In genomic region chr11:16924826-16925494, GRCh38 we compare ENCODE assay signal across 9 cellular contexts.
DNase-seq lines count a peak whose midpoint lies in the region; ATAC-seq, FAIRE-seq and TF ChIP-seq lines count a peak whose summit lies in the region.
"Had no signal": no experiment of that assay in that cellular context is flagged by ENCODE, and none has a peak within 500 bp of the region (broad histone marks: within the 10 kb centered on the region; RNA-seq: fewer than 3 reads in every experiment).

No MANE protein-coding gene starts in this region.

- H3K4me2 ChIP-seq in keratinocyte (ENCODE audit: control insufficient read depth, extremely low read depth, insufficient read depth, low read depth, low read length), result peak overlapping the region; percentile 97

- no peak overlapping the region for H3K27ac ChIP-seq in keratinocyte (ENCODE audit: control insufficient read depth, insufficient read depth, low read length)

- peak; percentile 8 to 13 for ATAC-seq in stimulated activated naive B cell treated with anti-CD40 and anti-IgM and Interleukin-4, amounts not matched to agents 10 μg/mL and 1 μg/mL and 100 μg/mL, for 72 hours (replicated peaks)

- H3K9me1 ChIP-seq in keratinocyte (ENCODE audit: control insufficient read depth, extremely low read depth, insufficient read depth, low read length), result no peaks in the 10 kb centered on the region

- TF ChIP-seq CTCF in keratinocyte (optimal IDR thresholded peaks at IDR 0.05 in 1 of 3, IDR thresholded peaks at IDR 0.05 in 1 of 3, conservative IDR thresholded peaks at IDR 0.05 in 1 of 3; ENCODE audit: extremely low read depth in 1 of 3, insufficient read depth in 2 of 3, low read length in 3 of 3), result no peak

- H3K9me3 Mint-ChIP-seq in activated T-cell treated with anti-CD3 and anti-CD28 coated beads, Interleukin-2, amount 50 U/mL, for 24 hours, result no peaks in the 10 kb centered on the region
- H3K9me3 Mint-ChIP-seq in stimulated activated naive B cell treated with anti-CD40 and anti-IgM and Interleukin-4, amounts not matched to agents 10 μg/mL and 1 μg/mL and 100 μg/mL, for 72 hours, result no peaks in the 10 kb centered on the region
- H3K9me3 Mint-ChIP-seq in immature natural killer cell, result peaks cover 0 to 2% (median 0%) of the 10 kb centered on the region in 6 donors
- H3K9me3 Mint-ChIP-seq: activated naive CD4-positive, alpha-beta T cell treated with anti-CD3 and anti-CD28 coated beads, Interleukin-2, amount 50 U/mL, for 72 hours had no signal

- H3K4me1 ChIP-seq in keratinocyte (ENCODE audit: control insufficient read depth, extremely low read depth, insufficient read depth, low read length), result peaks cover 16% of the 10 kb centered on the region

- H3K27me3 ChIP-seq in keratinocyte (ENCODE audit: control insufficient read depth, extremely low read depth, insufficient read depth, low read length), result peaks cover 14% of the 10 kb centered on the region

- FAIRE-seq in keratinocyte (lab: Jason Lieb, UNC), result no peak

- no peaks in the 10 kb centered on the region for H3K36me3 ChIP-seq in keratinocyte (ENCODE audit: control insufficient read depth in 2 of 2, extremely low read depth in 1 of 2, insufficient read depth in 2 of 2, low read length in 2 of 2)

- no peaks in the 10 kb centered on the region for H3K79me2 ChIP-seq in keratinocyte (ENCODE audit: control insufficient read depth, insufficient read depth, low read length)

- peak overlapping the region; percentile 77 for H3K4me3 Mint-ChIP-seq in activated T-cell treated with anti-CD3 and anti-CD28 coated beads, Interleukin-2, amount 50 U/mL, for 24 hours
- peak overlapping the region; percentile 83 to 95 for H3K4me3 Mint-ChIP-seq in stimulated activated naive B cell treated with anti-CD40 and anti-IgM and Interleukin-4, amounts not matched to agents 10 μg/mL and 1 μg/mL and 100 μg/mL, for 72 hours
- H3K4me3 Mint-ChIP-seq in immature natural killer cell, result no peak overlapping the region

- H3K4me3 ChIP-seq in keratinocyte (ENCODE audit: control insufficient read depth in 2 of 3, extremely low read depth in 1 of 3, insufficient read depth in 2 of 3, low read depth in 1 of 3, low read length in 3 of 3), result peak overlapping the region; percentile 51 to 72 (median 66)

- no peaks in the 10 kb centered on the region for H3K36me3 Mint-ChIP-seq in activated T-cell treated with anti-CD3 and anti-CD28 coated beads, Interleukin-2, amount 50 U/mL, for 24 hours (ENCODE audit: low read depth)
- peaks cover 16 to 25% of the 10 kb centered on the region in 2 donors for H3K36me3 Mint-ChIP-seq in stimulated activated naive B cell treated with anti-CD40 and anti-IgM and Interleukin-4, amounts not matched to agents 10 μg/mL and 1 μg/mL and 100 μg/mL, for 72 hours
- no peaks in the 10 kb centered on the region for H3K36me3 Mint-ChIP-seq in immature natural killer cell
- H3K36me3 Mint-ChIP-seq: activated naive CD4-positive, alpha-beta T cell treated with anti-CD3 and anti-CD28 coated beads, Interleukin-2, amount 50 U/mL, for 72 hours had no signal

- peak overlapping the region; percentile 13 for H2AFZ ChIP-seq in keratinocyte (ENCODE audit: control insufficient read depth, low read length)

- H3K4me1 Mint-ChIP-seq in activated T-cell treated with anti-CD3 and anti-CD28 coated beads, Interleukin-2, amount 50 U/mL, for 24 hours (ENCODE audit: low read depth), result peaks cover 16% of the 10 kb centered on the region
- peaks cover 24 to 35% of the 10 kb centered on the region in 2 donors for H3K4me1 Mint-ChIP-seq in stimulated activated naive B cell treated with anti-CD40 and anti-IgM and Interleukin-4, amounts not matched to agents 10 μg/mL and 1 μg/mL and 100 μg/mL, for 72 hours
- H3K4me1 Mint-ChIP-seq in immature natural killer cell, result peaks cover 0 to 6% of the 10 kb centered on the region in 2 donors

- no peak overlapping the region for H3K27ac Mint-ChIP-seq in activated T-cell treated with anti-CD3 and anti-CD28 coated beads, Interleukin-2, amount 50 U/mL, for 24 hours
- H3K27ac Mint-ChIP-seq in stimulated activated naive B cell treated with anti-CD40 and anti-IgM and Interleukin-4, amounts not matched to agents 10 μg/mL and 1 μg/mL and 100 μg/mL, for 72 hours, result peak overlapping the region; percentile 94
- no peak overlapping the region for H3K27ac Mint-ChIP-seq in immature natural killer cell
- H3K27ac Mint-ChIP-seq: activated naive CD4-positive, alpha-beta T cell treated with anti-CD3 and anti-CD28 coated beads, Interleukin-2, amount 50 U/mL, for 72 hours had no signal

- in situ Hi-C loops in T47D (cut with HindIII; ENCODE audit: low pct_unique_long_range_greater_than_20kb, low sequenced_read_pairs), result no loop called here

- DNase-seq in activated T-cell treated with anti-CD3 and anti-CD28 coated beads, Interleukin-2, amount 50 U/mL, for 24 hours, result no peak
- DNase-seq in activated T-cell treated with anti-CD3 and anti-CD28 coated beads for 4 hours (no peak), HT1080 (ENCODE audit: low read depth) (peak; percentile 17), T47D (ENCODE audit: low read depth in 1 of 2, low spot score in 1 of 2) (peak; percentile 49 to 57), keratinocyte (ENCODE audit: low read depth, low spot score) (peak; percentile 63), NCI-H128 (lab: John Stamatoyannopoulos, UW; ENCODE audit: unreplicated experiment) (no peak), immature natural killer cell (no peak)
- DNase-seq in stimulated activated naive B cell treated with anti-CD40 and anti-IgM and Interleukin-4, amounts not matched to agents 10 μg/mL and 1 μg/mL and 100 μg/mL, for 72 hours, result no peak

- dilution Hi-C loops in keratinocyte (cut with MboI; ENCODE audit: extremely low pct_ligation_motif_present, low sequenced_read_pairs), result loop anchor here (25.0 kb wide), 1 partner anchor 113 kb away; no protein-coding TSS in a partner anchor

- peaks cover 68% of the 10 kb centered on the region for H3K27me3 Mint-ChIP-seq in activated T-cell treated with anti-CD3 and anti-CD28 coated beads, Interleukin-2, amount 50 U/mL, for 24 hours
- H3K27me3 Mint-ChIP-seq in stimulated activated naive B cell treated with anti-CD40 and anti-IgM and Interleukin-4, amounts not matched to agents 10 μg/mL and 1 μg/mL and 100 μg/mL, for 72 hours, result peaks cover 0 to 16% of the 10 kb centered on the region in 2 donors
- peaks cover 10 to 22% (median 16%) of the 10 kb centered on the region in 3 donors for H3K27me3 Mint-ChIP-seq in immature natural killer cell (ENCODE audit: low read depth in 3 of 3)

- H3K9ac ChIP-seq in keratinocyte (ENCODE audit: control insufficient read depth, extremely low read depth, insufficient read depth, low read length), result peak overlapping the region; percentile 54

- H4K20me1 ChIP-seq in keratinocyte (ENCODE audit: control insufficient read depth, extremely low read depth, insufficient read depth, low read length), result no peaks in the 10 kb centered on the region

- H3K9me3 ChIP-seq in keratinocyte (ENCODE audit: control insufficient read depth, low read depth, low read length), result no peaks in the 10 kb centered on the region

Comparison
In these comparisons a context has a peak if more than half of its experiments do, and no peak if none do; other contexts are left out.
1. DNase-seq: peak in HT1080 (single experiment), T47D (2 of 2) and keratinocyte (single experiment); none in activated T-cell treated with anti-CD3 and anti-CD28 coated beads, Interleukin-2, amount 50 U/mL, for 24 hours (single experiment), activated T-cell treated with anti-CD3 and anti-CD28 coated beads for 4 hours (single experiment), stimulated activated naive B cell treated with anti-CD40 and anti-IgM and Interleukin-4, amounts not matched to agents 10 μg/mL and 1 μg/mL and 100 μg/mL, for 72 hours (single experiment), NCI-H128 (single experiment) and immature natural killer cell (0 of 3).
2. H3K4me3 Mint-ChIP-seq: peak in activated T-cell treated with anti-CD3 and anti-CD28 coated beads, Interleukin-2, amount 50 U/mL, for 24 hours (single experiment) and stimulated activated naive B cell treated with anti-CD40 and anti-IgM and Interleukin-4, amounts not matched to agents 10 μg/mL and 1 μg/mL and 100 μg/mL, for 72 hours (2 of 2); none in immature natural killer cell (0 of 5).